Comparison of ENCODE assay signal across 1 cellular context in the genomic region with DNA sequence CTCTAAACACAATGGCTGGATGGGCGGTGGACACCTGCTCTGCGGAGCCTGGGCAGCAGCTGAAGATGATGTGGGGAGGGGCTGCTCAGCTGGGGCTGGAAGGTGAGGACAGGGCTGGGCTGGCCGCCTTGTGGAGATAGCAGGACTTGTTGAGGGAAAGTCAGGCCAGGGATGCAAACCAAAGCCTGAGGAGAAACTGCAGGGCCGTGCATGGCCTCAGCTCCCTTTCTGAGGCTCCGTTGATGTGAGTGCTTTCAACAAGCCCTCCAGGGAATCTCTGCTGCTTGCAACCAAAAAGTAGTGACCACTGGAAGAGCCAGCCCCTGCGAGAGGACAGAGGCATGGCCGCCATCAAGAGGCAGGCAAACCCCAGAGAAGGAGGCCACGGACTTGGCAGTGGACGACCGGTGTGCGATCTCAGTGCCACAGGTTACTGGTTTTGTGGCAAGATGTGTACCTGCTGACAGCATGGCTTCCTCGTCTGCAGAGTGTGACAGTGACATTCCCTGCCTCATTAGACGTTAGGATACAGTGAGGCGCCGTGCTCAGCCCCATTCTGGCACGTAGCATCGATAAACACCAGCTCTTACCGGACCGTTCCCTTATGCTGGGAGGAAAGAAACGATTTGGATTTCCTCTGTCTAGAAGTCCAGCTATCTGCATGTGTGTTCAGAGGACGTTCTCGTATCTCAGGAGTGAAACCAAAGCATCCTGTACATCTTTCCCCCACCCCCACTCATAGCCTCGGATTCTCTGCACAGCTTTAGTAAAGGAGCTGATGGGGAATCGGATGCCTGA.
A peak's percentile ranks its signal among the peaks of the same experiment; 100 is the strongest.
TF ChIP-seq lines count a peak whose summit lies in the region.

No MANE protein-coding gene starts in this region.

TF ChIP-seq in HepG2, 621 proteins besides CTCF, POLR2A, EP300 and RAD21 (continued from another document and continues in another):
- TF ChIP-seq, protein P1, sequence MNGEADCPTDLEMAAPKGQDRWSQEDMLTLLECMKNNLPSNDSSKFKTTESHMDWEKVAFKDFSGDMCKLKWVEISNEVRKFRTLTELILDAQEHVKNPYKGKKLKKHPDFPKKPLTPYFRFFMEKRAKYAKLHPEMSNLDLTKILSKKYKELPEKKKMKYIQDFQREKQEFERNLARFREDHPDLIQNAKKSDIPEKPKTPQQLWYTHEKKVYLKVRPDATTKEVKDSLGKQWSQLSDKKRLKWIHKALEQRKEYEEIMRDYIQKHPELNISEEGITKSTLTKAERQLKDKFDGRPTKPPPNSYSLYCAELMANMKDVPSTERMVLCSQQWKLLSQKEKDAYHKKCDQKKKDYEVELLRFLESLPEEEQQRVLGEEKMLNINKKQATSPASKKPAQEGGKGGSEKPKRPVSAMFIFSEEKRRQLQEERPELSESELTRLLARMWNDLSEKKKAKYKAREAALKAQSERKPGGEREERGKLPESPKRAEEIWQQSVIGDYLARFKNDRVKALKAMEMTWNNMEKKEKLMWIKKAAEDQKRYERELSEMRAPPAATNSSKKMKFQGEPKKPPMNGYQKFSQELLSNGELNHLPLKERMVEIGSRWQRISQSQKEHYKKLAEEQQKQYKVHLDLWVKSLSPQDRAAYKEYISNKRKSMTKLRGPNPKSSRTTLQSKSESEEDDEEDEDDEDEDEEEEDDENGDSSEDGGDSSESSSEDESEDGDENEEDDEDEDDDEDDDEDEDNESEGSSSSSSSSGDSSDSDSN (CRISPR knock-in tag; IDR thresholded peaks at IDR 0.05) = no peak
- TF ChIP-seq ZNF782 (CRISPR knock-in tag; IDR thresholded peaks at IDR 0.05; ENCODE audit: borderline replicate concordance) (0 out of 2 replicates have a peak, but pooled peaks have one; percentile 15), NCOA1 (CRISPR knock-in tag; IDR thresholded peaks at IDR 0.05) (no peak), ZNF788 (CRISPR knock-in tag; IDR thresholded peaks at IDR 0.05; ENCODE audit: borderline replicate concordance) (no peak), BHLHE40 (IDR thresholded peaks at IDR 0.05; ENCODE audit: low read length) (no peak), MBNL3 (CRISPR knock-in tag; conservative IDR thresholded peaks at IDR 0.05) (no peak), ZNF431 (CRISPR knock-in tag; IDR thresholded peaks at IDR 0.05; ENCODE audit: borderline replicate concordance, low read depth) (no peak), ZBTB34 (CRISPR knock-in tag; IDR thresholded peaks at IDR 0.05) (0 out of 2 replicates have a peak, but pooled peaks have one; percentile 39), HNRNPH1 (optimal IDR thresholded peaks at IDR 0.05; ENCODE audit: low read depth, low read length) (peak; percentile 47), PCBP2 (optimal IDR thresholded peaks at IDR 0.05; ENCODE audit: low read depth, low read length, poor library complexity, severe bottlenecking) (no peak), YY1 (IDR thresholded peaks at IDR 0.05; ENCODE audit: insufficient read depth, insufficient replicate concordance, low read depth, low read length) (peak; percentile 50), SAFB2 (CRISPR knock-in tag; IDR thresholded peaks at IDR 0.05; ENCODE audit: borderline replicate concordance, low read depth) (peak; percentile 14; the same call in 1 of the 2 replicates), GLMP (CRISPR knock-in tag; IDR thresholded peaks at IDR 0.05; ENCODE audit: borderline replicate concordance) (no peak), MEIS2 (CRISPR knock-in tag; IDR thresholded peaks at IDR 0.05) (0 out of 2 replicates have a peak, but pooled peaks have one; percentile 33), MLX (CRISPR knock-in tag; IDR thresholded peaks at IDR 0.05) (no peak), CCAR2 (optimal IDR thresholded peaks at IDR 0.05; ENCODE audit: low read depth, low read length) (no peak), ZNF256 (CRISPR knock-in tag; conservative IDR thresholded peaks at IDR 0.05) (0 out of 2 replicates have a peak, but pooled peaks have one; percentile 44)
- TF ChIP-seq, protein P2, sequence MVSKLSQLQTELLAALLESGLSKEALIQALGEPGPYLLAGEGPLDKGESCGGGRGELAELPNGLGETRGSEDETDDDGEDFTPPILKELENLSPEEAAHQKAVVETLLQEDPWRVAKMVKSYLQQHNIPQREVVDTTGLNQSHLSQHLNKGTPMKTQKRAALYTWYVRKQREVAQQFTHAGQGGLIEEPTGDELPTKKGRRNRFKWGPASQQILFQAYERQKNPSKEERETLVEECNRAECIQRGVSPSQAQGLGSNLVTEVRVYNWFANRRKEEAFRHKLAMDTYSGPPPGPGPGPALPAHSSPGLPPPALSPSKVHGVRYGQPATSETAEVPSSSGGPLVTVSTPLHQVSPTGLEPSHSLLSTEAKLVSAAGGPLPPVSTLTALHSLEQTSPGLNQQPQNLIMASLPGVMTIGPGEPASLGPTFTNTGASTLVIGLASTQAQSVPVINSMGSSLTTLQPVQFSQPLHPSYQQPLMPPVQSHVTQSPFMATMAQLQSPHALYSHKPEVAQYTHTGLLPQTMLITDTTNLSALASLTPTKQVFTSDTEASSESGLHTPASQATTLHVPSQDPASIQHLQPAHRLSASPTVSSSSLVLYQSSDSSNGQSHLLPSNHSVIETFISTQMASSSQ (IDR thresholded peaks at IDR 0.05; ENCODE audit: low read depth) = no peak
- TF ChIP-seq, protein P2 (CRISPR knock-in tag; IDR thresholded peaks at IDR 0.05; ENCODE audit: borderline replicate concordance) = no peak
- TF ChIP-seq, protein P3, sequence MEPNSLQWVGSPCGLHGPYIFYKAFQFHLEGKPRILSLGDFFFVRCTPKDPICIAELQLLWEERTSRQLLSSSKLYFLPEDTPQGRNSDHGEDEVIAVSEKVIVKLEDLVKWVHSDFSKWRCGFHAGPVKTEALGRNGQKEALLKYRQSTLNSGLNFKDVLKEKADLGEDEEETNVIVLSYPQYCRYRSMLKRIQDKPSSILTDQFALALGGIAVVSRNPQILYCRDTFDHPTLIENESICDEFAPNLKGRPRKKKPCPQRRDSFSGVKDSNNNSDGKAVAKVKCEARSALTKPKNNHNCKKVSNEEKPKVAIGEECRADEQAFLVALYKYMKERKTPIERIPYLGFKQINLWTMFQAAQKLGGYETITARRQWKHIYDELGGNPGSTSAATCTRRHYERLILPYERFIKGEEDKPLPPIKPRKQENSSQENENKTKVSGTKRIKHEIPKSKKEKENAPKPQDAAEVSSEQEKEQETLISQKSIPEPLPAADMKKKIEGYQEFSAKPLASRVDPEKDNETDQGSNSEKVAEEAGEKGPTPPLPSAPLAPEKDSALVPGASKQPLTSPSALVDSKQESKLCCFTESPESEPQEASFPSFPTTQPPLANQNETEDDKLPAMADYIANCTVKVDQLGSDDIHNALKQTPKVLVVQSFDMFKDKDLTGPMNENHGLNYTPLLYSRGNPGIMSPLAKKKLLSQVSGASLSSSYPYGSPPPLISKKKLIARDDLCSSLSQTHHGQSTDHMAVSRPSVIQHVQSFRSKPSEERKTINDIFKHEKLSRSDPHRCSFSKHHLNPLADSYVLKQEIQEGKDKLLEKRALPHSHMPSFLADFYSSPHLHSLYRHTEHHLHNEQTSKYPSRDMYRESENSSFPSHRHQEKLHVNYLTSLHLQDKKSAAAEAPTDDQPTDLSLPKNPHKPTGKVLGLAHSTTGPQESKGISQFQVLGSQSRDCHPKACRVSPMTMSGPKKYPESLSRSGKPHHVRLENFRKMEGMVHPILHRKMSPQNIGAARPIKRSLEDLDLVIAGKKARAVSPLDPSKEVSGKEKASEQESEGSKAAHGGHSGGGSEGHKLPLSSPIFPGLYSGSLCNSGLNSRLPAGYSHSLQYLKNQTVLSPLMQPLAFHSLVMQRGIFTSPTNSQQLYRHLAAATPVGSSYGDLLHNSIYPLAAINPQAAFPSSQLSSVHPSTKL (CRISPR knock-in tag; IDR thresholded peaks at IDR 0.05) = no peak
- TF ChIP-seq, protein P4, sequence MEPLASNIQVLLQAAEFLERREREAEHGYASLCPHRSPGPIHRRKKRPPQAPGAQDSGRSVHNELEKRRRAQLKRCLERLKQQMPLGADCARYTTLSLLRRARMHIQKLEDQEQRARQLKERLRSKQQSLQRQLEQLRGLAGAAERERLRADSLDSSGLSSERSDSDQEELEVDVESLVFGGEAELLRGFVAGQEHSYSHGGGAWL (CRISPR knock-in tag; IDR thresholded peaks at IDR 0.05) = no peak
- TF ChIP-seq, protein P5, sequence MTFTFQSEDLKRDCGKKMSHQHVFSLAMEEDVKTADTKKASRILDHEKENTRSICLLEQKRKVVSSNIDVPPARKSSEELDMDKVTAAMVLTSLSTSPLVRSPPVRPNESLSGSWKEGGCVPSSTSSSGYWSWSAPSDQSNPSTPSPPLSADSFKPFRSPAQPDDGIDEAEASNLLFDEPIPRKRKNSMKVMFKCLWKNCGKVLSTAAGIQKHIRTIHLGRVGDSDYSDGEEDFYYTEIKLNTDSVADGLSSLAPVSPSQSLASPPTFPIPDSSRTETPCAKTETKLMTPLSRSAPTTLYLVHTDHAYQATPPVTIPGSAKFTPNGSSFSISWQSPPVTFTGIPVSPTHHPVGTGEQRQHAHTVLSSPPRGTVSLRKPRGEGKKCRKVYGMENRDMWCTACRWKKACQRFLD (CRISPR knock-in tag; IDR thresholded peaks at IDR 0.05; ENCODE audit: borderline replicate concordance) = peak; percentile 45; the same call in 1 of the 2 replicates
- TF ChIP-seq, protein P6, sequence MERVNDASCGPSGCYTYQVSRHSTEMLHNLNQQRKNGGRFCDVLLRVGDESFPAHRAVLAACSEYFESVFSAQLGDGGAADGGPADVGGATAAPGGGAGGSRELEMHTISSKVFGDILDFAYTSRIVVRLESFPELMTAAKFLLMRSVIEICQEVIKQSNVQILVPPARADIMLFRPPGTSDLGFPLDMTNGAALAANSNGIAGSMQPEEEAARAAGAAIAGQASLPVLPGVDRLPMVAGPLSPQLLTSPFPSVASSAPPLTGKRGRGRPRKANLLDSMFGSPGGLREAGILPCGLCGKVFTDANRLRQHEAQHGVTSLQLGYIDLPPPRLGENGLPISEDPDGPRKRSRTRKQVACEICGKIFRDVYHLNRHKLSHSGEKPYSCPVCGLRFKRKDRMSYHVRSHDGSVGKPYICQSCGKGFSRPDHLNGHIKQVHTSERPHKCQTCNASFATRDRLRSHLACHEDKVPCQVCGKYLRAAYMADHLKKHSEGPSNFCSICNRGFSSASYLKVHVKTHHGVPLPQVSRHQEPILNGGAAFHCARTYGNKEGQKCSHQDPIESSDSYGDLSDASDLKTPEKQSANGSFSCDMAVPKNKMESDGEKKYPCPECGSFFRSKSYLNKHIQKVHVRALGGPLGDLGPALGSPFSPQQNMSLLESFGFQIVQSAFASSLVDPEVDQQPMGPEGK (CRISPR knock-in tag; IDR thresholded peaks at IDR 0.05) = 0 out of 2 replicates have a peak, but pooled peaks have one; percentile 42
- TF ChIP-seq, protein P7, sequence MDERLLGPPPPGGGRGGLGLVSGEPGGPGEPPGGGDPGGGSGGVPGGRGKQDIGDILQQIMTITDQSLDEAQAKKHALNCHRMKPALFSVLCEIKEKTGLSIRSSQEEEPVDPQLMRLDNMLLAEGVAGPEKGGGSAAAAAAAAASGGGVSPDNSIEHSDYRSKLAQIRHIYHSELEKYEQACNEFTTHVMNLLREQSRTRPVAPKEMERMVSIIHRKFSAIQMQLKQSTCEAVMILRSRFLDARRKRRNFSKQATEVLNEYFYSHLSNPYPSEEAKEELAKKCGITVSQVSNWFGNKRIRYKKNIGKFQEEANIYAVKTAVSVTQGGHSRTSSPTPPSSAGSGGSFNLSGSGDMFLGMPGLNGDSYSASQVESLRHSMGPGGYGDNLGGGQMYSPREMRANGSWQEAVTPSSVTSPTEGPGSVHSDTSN (CRISPR knock-in tag; IDR thresholded peaks at IDR 0.05) = no peak
- TF ChIP-seq, protein P8, sequence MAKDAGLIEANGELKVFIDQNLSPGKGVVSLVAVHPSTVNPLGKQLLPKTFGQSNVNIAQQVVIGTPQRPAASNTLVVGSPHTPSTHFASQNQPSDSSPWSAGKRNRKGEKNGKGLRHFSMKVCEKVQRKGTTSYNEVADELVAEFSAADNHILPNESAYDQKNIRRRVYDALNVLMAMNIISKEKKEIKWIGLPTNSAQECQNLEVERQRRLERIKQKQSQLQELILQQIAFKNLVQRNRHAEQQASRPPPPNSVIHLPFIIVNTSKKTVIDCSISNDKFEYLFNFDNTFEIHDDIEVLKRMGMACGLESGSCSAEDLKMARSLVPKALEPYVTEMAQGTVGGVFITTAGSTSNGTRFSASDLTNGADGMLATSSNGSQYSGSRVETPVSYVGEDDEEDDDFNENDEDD (CRISPR knock-in tag; IDR thresholded peaks at IDR 0.05; ENCODE audit: borderline replicate concordance) = no peak
